In the genomic region with DNA sequence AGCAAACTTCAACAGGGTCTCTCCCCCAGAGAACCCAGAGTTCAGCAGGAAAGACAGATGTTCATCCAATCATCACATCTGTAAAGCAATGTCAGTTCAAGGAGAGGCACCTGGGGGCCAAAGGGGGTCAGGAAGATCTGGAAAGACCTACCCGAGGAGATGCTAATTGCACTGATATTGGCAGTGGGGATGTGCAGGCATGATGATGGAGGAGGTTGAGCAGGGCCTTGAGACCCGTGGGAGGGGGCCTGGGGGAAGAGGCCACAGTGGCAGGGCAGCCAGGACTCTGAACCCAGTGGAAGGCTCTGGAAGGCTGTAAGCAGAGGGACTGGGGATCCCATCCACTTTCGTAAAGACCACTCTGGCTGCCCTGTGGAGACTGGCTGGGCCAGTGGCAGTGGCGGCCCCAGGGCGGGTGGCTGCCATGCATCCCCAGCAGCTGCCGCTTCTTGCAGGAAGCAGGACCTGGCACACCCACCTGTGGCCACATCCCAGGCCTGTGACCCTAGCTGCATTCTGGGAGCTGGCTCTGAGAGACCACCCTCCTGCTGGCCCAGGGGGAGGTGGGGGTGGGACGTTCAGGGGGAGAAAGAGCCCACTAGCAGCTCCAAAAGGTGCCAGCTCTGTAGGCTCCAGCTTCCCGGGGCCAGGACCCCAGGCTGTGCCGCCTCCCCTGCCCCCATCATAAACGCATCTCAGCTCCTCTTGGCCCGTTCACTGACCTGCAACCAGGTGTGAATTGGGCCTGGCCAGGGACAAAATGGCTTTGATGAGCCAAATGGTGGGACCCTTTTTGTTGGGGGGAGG, we compare ENCODE assay signal across 15 cellular contexts. TPM values are rescaled to one million over a fixed set of nuclear protein-coding genes. Genes with fewer than 3 reads are reported as not detected.
"Had no signal": no experiment of that assay in that cellular context is flagged by ENCODE, and none has a peak within 500 bp of the region (broad histone marks: within the 10 kb centered on the region; RNA-seq: fewer than 3 reads in every experiment).

No MANE protein-coding gene starts in this region.

- H3K9me3 ChIP-seq: right atrium auricular region had no signal

- H3K4me3 Mint-ChIP-seq: activated naive CD4-positive, alpha-beta T cell treated with anti-CD3 and anti-CD28 coated beads, Interleukin-2, amount 50 U/mL, for 24 hours; brain; immature natural killer cell; type B pancreatic cell had no signal

- H3K36me3 ChIP-seq: esophagus muscularis mucosa, right atrium auricular region had no signal

- H3K4me3 ChIP-seq: esophagus muscularis mucosa, right atrium auricular region had no signal

- DNase-seq: activated CD4-positive, alpha-beta T cell treated with anti-CD3 and anti-CD28 coated beads, Interleukin-2, amount 50 U/mL, for 4 hours; activated CD4-positive, CD25-positive, alpha-beta regulatory T cell; amygdala; dermis blood vessel endothelial cell; immature natural killer cell; SHP77 treated with DMSO at 0.1 percent for 48 hours; stimulated activated naive CD4-positive, alpha-beta T cell; substantia nigra had no signal

- H3K36me3 Mint-ChIP-seq: activated naive CD4-positive, alpha-beta T cell treated with anti-CD3 and anti-CD28 coated beads, Interleukin-2, amount 50 U/mL, for 24 hours; brain; immature natural killer cell; type B pancreatic cell had no signal

- H3K27ac Mint-ChIP-seq: activated naive CD4-positive, alpha-beta T cell treated with anti-CD3 and anti-CD28 coated beads, Interleukin-2, amount 50 U/mL, for 24 hours; brain; immature natural killer cell; type B pancreatic cell had no signal

- H3K27me3 ChIP-seq: right atrium auricular region had no signal

- H3K4me1 ChIP-seq: esophagus muscularis mucosa, right atrium auricular region had no signal

- H3K27ac ChIP-seq: esophagus muscularis mucosa, right atrium auricular region had no signal

- H3K9me3 Mint-ChIP-seq: activated naive CD4-positive, alpha-beta T cell treated with anti-CD3 and anti-CD28 coated beads, Interleukin-2, amount 50 U/mL, for 24 hours; immature natural killer cell; type B pancreatic cell had no signal

- H3K4me1 Mint-ChIP-seq: activated naive CD4-positive, alpha-beta T cell treated with anti-CD3 and anti-CD28 coated beads, Interleukin-2, amount 50 U/mL, for 24 hours; immature natural killer cell had no signal

RNA-seq across cellular contexts. Expression of gene FGF3, which starts 59.9 kb away (rescaled TPM):
- total RNA-seq: dermis blood vessel endothelial cell; esophagus muscularis mucosa; fibroblast of villous mesenchyme; right atrium auricular region; T-helper 2 cell treated with Interferon-gamma antibody and Interleukin-4, amounts not matched to agents 100 ng/mL and 5 ng/mL, for 36 hours had no signal
- polyA plus RNA-seq: immature natural killer cell had no signal
